Comparison of ENCODE assay signal across 9 cellular contexts in genomic region chr9:27377147-27377807, GRCh38.
DNase-seq lines count a peak whose midpoint lies in the region; ATAC-seq and TF ChIP-seq lines count a peak whose summit lies in the region.
"Had no signal": no experiment of that assay in that cellular context is flagged by ENCODE, and none has a peak within 500 bp of the region (broad histone marks: within the 10 kb centered on the region; RNA-seq: fewer than 3 reads in every experiment).

No MANE protein-coding gene starts in this region.

- TF ChIP-seq CTCF in glutamatergic neuron (IDR thresholded peaks at IDR 0.05; ENCODE audit: partially characterized antibody, unreplicated experiment) = no peak

- DNase-seq in left kidney (ENCODE audit: low read depth, low spot score) = peak; percentile 72
- DNase-seq in glutamatergic neuron = no peak
- no peak for DNase-seq in MV-4-11 (lab: John Stamatoyannopoulos, UW)
- no peak for DNase-seq in islet precursor cell
- no peak for DNase-seq in NCI-H524 treated with DMSO at 0.1 percent for 48 hours (lab: John Stamatoyannopoulos, UW)
- DNase-seq: activated T-cell treated with anti-CD3 and anti-CD28 coated beads, Interleukin-2, amount 50 U/mL, for 72 hours had no signal

- H3K27ac Mint-ChIP-seq in IgD-negative memory B cell (peak overlapping the region; percentile 18 to 71 (median 20)), glutamatergic neuron (ENCODE audit: unreplicated experiment) (no peak overlapping the region)
- H3K27ac Mint-ChIP-seq: activated T-cell treated with anti-CD3 and anti-CD28 coated beads, Interleukin-2, amount 50 U/mL, for 72 hours had no signal

- peaks cover 38 to 51% (median 47%) of the 10 kb centered on the region in 3 donors for H3K4me1 Mint-ChIP-seq in IgD-negative memory B cell
- H3K4me1 Mint-ChIP-seq in glutamatergic neuron (ENCODE audit: low read depth, unreplicated experiment) = no peaks in the 10 kb centered on the region

- H3K9me3 Mint-ChIP-seq in IgD-negative memory B cell (no peaks in the 10 kb centered on the region), glutamatergic neuron (ENCODE audit: unreplicated experiment) (no peaks in the 10 kb centered on the region)
- H3K9me3 Mint-ChIP-seq: activated T-cell treated with anti-CD3 and anti-CD28 coated beads, Interleukin-2, amount 50 U/mL, for 72 hours had no signal

- H3K4me3 Mint-ChIP-seq in IgD-negative memory B cell = peak overlapping the region; percentile 15 to 84 (median 70)
- no peak overlapping the region for H3K4me3 Mint-ChIP-seq in glutamatergic neuron (ENCODE audit: unreplicated experiment)
- H3K4me3 Mint-ChIP-seq: activated T-cell treated with anti-CD3 and anti-CD28 coated beads, Interleukin-2, amount 50 U/mL, for 72 hours had no signal

- H3K36me3 Mint-ChIP-seq in IgD-negative memory B cell = peaks cover 2% of the 10 kb centered on the region
- H3K36me3 Mint-ChIP-seq in glutamatergic neuron (ENCODE audit: unreplicated experiment) = no peaks in the 10 kb centered on the region

- ATAC-seq in GM18517 (IDR thresholded peaks at IDR 0.05; ENCODE audit: unreplicated experiment) (peak; percentile 26), HG02571 (IDR thresholded peaks at IDR 0.05; ENCODE audit: unreplicated experiment) (peak; percentile 42)

- no peaks in the 10 kb centered on the region for H3K27me3 Mint-ChIP-seq in IgD-negative memory B cell
- no peaks in the 10 kb centered on the region for H3K27me3 Mint-ChIP-seq in glutamatergic neuron (ENCODE audit: unreplicated experiment)
